Comparison of ENCODE assay signal across 2 cellular contexts in genomic region chr6:135150481-135150880, GRCh38. TPM values are rescaled to one million over a fixed set of nuclear protein-coding genes. Genes with fewer than 3 reads are reported as not detected.
"Had no signal": no experiment of that assay in that cellular context is flagged by ENCODE, and none has a peak within 500 bp of the region (broad histone marks: within the 10 kb centered on the region; RNA-seq: fewer than 3 reads in every experiment).

No MANE protein-coding gene starts in this region.

RNA-seq across cellular contexts. Expression of gene MYB, which starts 30.6 kb away (rescaled TPM):
- total RNA-seq: renal cortical epithelial cell had no signal
- polyA plus RNA-seq: right cardiac atrium had no signal
